ENCODE assay signal across 8 cellular contexts in genomic region chr19:19776206-19777008, GRCh38. TPM values are rescaled to one million over a fixed set of nuclear protein-coding genes. Genes with fewer than 3 reads are reported as not detected.
DNase-seq lines count a peak whose midpoint lies in the region; ATAC-seq and TF ChIP-seq lines count a peak whose summit lies in the region.

No MANE protein-coding gene starts in this region.

- 0% methylated on average over 36 of the region's 36 CpGs for WGBS in heart right ventricle, 2 donors

- H3K4me3 ChIP-seq in heart right ventricle, result peak overlapping the region; percentile 43 to 87 (median 76)

- peaks cover 6% of the 10 kb centered on the region for H3K9me3 Mint-ChIP-seq in type B pancreatic cell

- H3K4me1 ChIP-seq in heart right ventricle, result peaks cover 7 to 29% (median 20%) of the 10 kb centered on the region in 9 donors

- H3K27ac Mint-ChIP-seq in type B pancreatic cell, result peak overlapping the region; percentile 99

- TF ChIP-seq CTCF in GM13976 (IDR thresholded peaks at IDR 0.05; ENCODE audit: borderline replicate concordance, control extremely low read depth, extremely low read depth, insufficient read depth, missing control alignments) (no peak), heart right ventricle (IDR thresholded peaks at IDR 0.05) (peak in 4 of 9 donors; percentile 12 to 35 (median 18)), type B pancreatic cell (conservative IDR thresholded peaks at IDR 0.05) (no peak)

- no peaks in the 10 kb centered on the region for H3K27me3 Mint-ChIP-seq in type B pancreatic cell

- H3K36me3 Mint-ChIP-seq in type B pancreatic cell, result peaks cover 20% of the 10 kb centered on the region

- H3K4me1 Mint-ChIP-seq in type B pancreatic cell (ENCODE audit: unreplicated experiment), result peaks cover 26% of the 10 kb centered on the region

- no peaks in the 10 kb centered on the region for H3K27me3 ChIP-seq in heart right ventricle

- peak overlapping the region in 9 of 10 donors; percentile 35 to 87 (median 75) for H3K27ac ChIP-seq in heart right ventricle

- ATAC-seq in HG02852 (IDR thresholded peaks at IDR 0.05; ENCODE audit: unreplicated experiment), result peak; percentile 96
- peak; percentile 100 for ATAC-seq in heart right ventricle

- in situ Hi-C loops in GM13976 (cut with MboI; ENCODE audit: low sequenced_read_pairs, unreplicated experiment), result no loop called here

- H3K36me3 ChIP-seq in heart right ventricle, result peaks cover 0 to 6% (median 0%) of the 10 kb centered on the region in 9 donors

- H3K9me3 ChIP-seq in heart right ventricle, result peaks cover 0 to 4% (median 0%) of the 10 kb centered on the region in 11 donors

- intact Hi-C loops in heart right ventricle (cut with DNase I), result loop anchor here in 4 of 10 donors (5.0 kb wide), 4 partner anchors 36 to 126 kb away; partner anchors contain the start of genes ZNF101 (in 1 of the 4), ZNF506 (in 1 of the 4) and ZNF93 (in 1 of the 4)

- H3K4me3 Mint-ChIP-seq in type B pancreatic cell, result peak overlapping the region; percentile 100

- DNase-seq in GM13976 (ENCODE audit: low spot score), result peak; percentile 94
- peak; percentile 89 for DNase-seq in NCI-H1436 treated with DMSO at 0.1 percent for 48 hours (lab: John Stamatoyannopoulos, UW)
- peak; percentile 88 for DNase-seq in T follicular helper cell (ENCODE audit: low read depth)
- peak; percentile 100 for DNase-seq in amniotic epithelial cell (ENCODE audit: low read depth)
- peak; percentile 96 to 98 for DNase-seq in heart right ventricle
- peak; percentile 99 for DNase-seq in pons (ENCODE audit: low spot score)
- DNase-seq in type B pancreatic cell (ENCODE audit: extremely low spot score, unreplicated experiment), result peak; percentile 98

RNA-seq across cellular contexts. Expression of gene ZNF14, which starts 43.5 kb away (rescaled TPM):
- 1 to 10 TPM; 2.8 to 6.6 (median 4.1) TPM for total RNA-seq in heart right ventricle
- polyA plus RNA-seq in heart right ventricle, result 1 to 10 TPM; 1.8 to 3.8 TPM
- 8.0 and 8.5 TPM in 2 replicates for total RNA-seq in type B pancreatic cell (ENCODE audit: low replicate concordance)

RNA-seq across cellular contexts. Expression of gene ZNF506, which starts 45.1 kb away (rescaled TPM):
- 10 to 100 TPM; 11.1 to 17.0 (median 13.4) TPM for total RNA-seq in heart right ventricle
- 1 to 10 TPM; 3.3 to 8.6 TPM for polyA plus RNA-seq in heart right ventricle
- total RNA-seq in type B pancreatic cell (ENCODE audit: low replicate concordance), result 11.8 and 15.5 TPM in 2 replicates

Comparison
In these comparisons a context has a peak if more than half of its experiments do, and no peak if none do; other contexts are left out.
1. Peak in every context shown above with its lines: DNase-seq, ATAC-seq, H3K4me3 ChIP-seq and H3K27ac ChIP-seq.